ENCODE assay signal across 6 cellular contexts in the genomic region with DNA sequence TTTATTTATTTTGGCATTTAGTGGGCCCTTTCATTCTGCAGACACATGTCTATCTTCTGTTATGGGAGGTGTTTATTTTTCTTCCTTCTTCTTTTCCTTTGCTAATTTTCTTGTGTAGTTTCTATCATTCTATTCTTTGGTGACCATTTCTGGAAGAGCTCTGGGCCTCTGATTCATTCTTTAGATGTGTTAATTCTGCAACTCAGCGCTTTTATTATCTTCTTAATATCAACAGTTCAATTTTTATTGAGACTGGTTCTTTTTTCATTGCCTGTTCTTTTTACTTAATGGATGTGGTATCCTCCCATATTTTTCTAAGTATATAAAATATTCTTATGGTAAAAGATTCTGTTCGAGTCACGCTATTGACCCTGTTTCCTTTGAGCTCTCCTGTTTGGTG.
"Had no signal": no experiment of that assay in that cellular context is flagged by ENCODE, and none has a peak within 500 bp of the region (broad histone marks: within the 10 kb centered on the region; RNA-seq: fewer than 3 reads in every experiment).

No MANE protein-coding gene starts in this region.

- ATAC-seq: GM23338 had no signal

- H2AFZ ChIP-seq: GM23338 had no signal

- H3K4me2 ChIP-seq: GM23338 had no signal

- H3K4me3 ChIP-seq: GM23338 had no signal

- DNase-seq: H9, HCEC 1CT, KG1 had no signal

- FAIRE-seq: H1, H54 had no signal
